In the genomic region with DNA sequence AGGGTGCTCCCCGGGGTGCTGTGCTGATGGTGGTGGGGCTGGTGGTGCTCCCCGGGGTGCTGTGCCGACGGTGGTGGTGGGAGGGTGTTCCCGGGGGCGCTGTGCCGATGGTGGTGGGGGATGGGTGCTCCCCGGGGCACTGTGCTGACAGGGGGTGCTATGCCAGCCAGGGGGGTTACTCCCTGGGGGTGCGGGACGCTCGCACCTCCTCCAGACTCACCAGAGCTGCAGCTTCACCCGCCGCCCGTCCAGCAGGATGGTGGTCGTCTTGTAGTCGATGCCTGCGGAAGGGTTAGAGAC, we compare ENCODE assay signal across 25 cellular contexts. TPM values are rescaled to one million over a fixed set of nuclear protein-coding genes. Genes with fewer than 3 reads are reported as not detected.
DNase-seq lines count a peak whose midpoint lies in the region; ATAC-seq and TF ChIP-seq lines count a peak whose summit lies in the region.
"Had no signal": no experiment of that assay in that cellular context is flagged by ENCODE, and none has a peak within 500 bp of the region (broad histone marks: within the 10 kb centered on the region; RNA-seq: fewer than 3 reads in every experiment).

No MANE protein-coding gene starts in this region.

- H3K27ac ChIP-seq in left ventricle myocardium inferior (replicated peaks) (no peak overlapping the region), cingulate gyrus (ENCODE audit: low read depth, low read length) (peak overlapping the region; percentile 47), lower lobe of right lung (no peak overlapping the region), temporal lobe (ENCODE audit: low read depth, low read length) (peak overlapping the region; percentile 33)
- H3K27ac ChIP-seq: GM23248 had no signal

- peaks cover 21% of the 10 kb centered on the region for H3K36me3 ChIP-seq in left ventricle myocardium inferior
- peaks cover 5% of the 10 kb centered on the region for H3K36me3 ChIP-seq in lower lobe of right lung
- H3K36me3 ChIP-seq: BE2C, HAP-1 had no signal

- H3K9me3 ChIP-seq in left ventricle myocardium inferior (replicated peaks) (no peaks in the 10 kb centered on the region), lower lobe of right lung (no peaks in the 10 kb centered on the region)
- H3K9me3 ChIP-seq: BE2C, HAP-1 had no signal

- H3K4me3 ChIP-seq in left ventricle myocardium inferior: no peak overlapping the region
- H3K4me3 ChIP-seq in lower lobe of right lung: no peak overlapping the region
- H3K4me3 ChIP-seq: GM23248, HAP-1, K562 had no signal

- DNase-seq in left cardiac atrium (peak; percentile 13), left ventricle myocardium inferior (no peak), lower lobe of right lung (peak; percentile 34), SIG-M5 treated with dmso at 0.1 percent for 504 hours (lab: John Stamatoyannopoulos, UW; ENCODE audit: unreplicated experiment) (no peak), SIG-M5 (lab: John Stamatoyannopoulos, UW) (no peak), GM19240 (ENCODE audit: insufficient read length, low spot score) (no peak)
- DNase-seq: 8988T; ACHN; CD4-positive, CD25-positive, alpha-beta regulatory T cell; DMS153; GM23248; Kasumi-1; MV-4-11; NCI-H1105 treated with DMSO at 0.1 percent for 48 hours; NCI-H146; NCI-H1930; NCI-H2107; NCI-H524; NCI-H748 treated with DMSO at 0.1 percent for 48 hours; PC-3 had no signal

- peaks cover 10% of the 10 kb centered on the region for H3K4me1 ChIP-seq in left ventricle myocardium inferior
- no peaks in the 10 kb centered on the region for H3K4me1 ChIP-seq in lower lobe of right lung

- TF ChIP-seq CTCF in left ventricle myocardium inferior (IDR thresholded peaks at IDR 0.05; ENCODE audit: borderline replicate concordance) (no peak), lower lobe of right lung (IDR thresholded peaks at IDR 0.05) (no peak)

- intact Hi-C loops in left cardiac atrium (cut with DNase I): no loop called here
- intact Hi-C loops in left ventricle myocardium inferior (cut with micrococcal nuclease): no loop called here
- intact Hi-C loops in lower lobe of right lung (cut with DNase I): no loop called here

- H3K27me3 ChIP-seq in left ventricle myocardium inferior (ENCODE audit: low read depth): no peaks in the 10 kb centered on the region
- H3K27me3 ChIP-seq in lower lobe of right lung (ENCODE audit: low read depth): no peaks in the 10 kb centered on the region
- H3K27me3 ChIP-seq: BE2C had no signal

- ATAC-seq in left cardiac atrium: no peak
- no peak for ATAC-seq in lower lobe of right lung
- ATAC-seq: K562, PC-3 had no signal

RNA-seq across cellular contexts. Expression of gene WDR45B, which starts 16.0 kb away (rescaled TPM):
- total RNA-seq in left cardiac atrium (10 to 100 TPM; 40.1 to 47.3 TPM), left ventricle myocardium inferior (41.4 TPM), lower lobe of right lung (66.1 TPM), temporal lobe (43.0 TPM)

RNA-seq across cellular contexts. Expression of gene RAB40B, which starts 34.3 kb away (rescaled TPM):
- total RNA-seq in left cardiac atrium (10 to 100 TPM; 12.8 to 16.7 TPM), left ventricle myocardium inferior (22.4 TPM), lower lobe of right lung (10.2 TPM), temporal lobe (13.0 TPM)

RNA-seq across cellular contexts. Expression of gene FN3KRP, which starts 52.3 kb away (rescaled TPM):
- total RNA-seq in left cardiac atrium: 10 to 100 TPM; 12.1 to 14.5 TPM
- 13.6 TPM for total RNA-seq in left ventricle myocardium inferior
- total RNA-seq in lower lobe of right lung: 28.1 TPM
- total RNA-seq in temporal lobe: 25.6 TPM

Comparison
In these comparisons a context has a peak if more than half of its experiments do, and no peak if none do; other contexts are left out.
1. DNase-seq: peak in left cardiac atrium (single experiment) and lower lobe of right lung (single experiment); none in left ventricle myocardium inferior (single experiment), SIG-M5 treated with dmso at 0.1 percent for 504 hours (single experiment), SIG-M5 (single experiment) and GM19240 (single experiment).
2. H3K27ac ChIP-seq: peak in cingulate gyrus (single experiment) and temporal lobe (single experiment); none in left ventricle myocardium inferior (single experiment) and lower lobe of right lung (single experiment).